In genomic region chr9:96567203-96567700, GRCh38 we compare ENCODE assay signal across 8 cellular contexts. TPM values are rescaled to one million over a fixed set of nuclear protein-coding genes. Genes with fewer than 3 reads are reported as not detected.
DNase-seq lines count a peak whose midpoint lies in the region; ATAC-seq and TF ChIP-seq lines count a peak whose summit lies in the region.

No MANE protein-coding gene starts in this region.

- peak overlapping the region; percentile 75 to 80 (median 78) for H3K27ac Mint-ChIP-seq in CD4-positive, CD25-positive, alpha-beta regulatory T cell
- H3K27ac Mint-ChIP-seq in activated T-helper 2 cell treated with anti-CD3 and anti-CD28 coated beads, Interferon-gamma antibody, Interleukin-2, Interleukin-4, amounts not matched to agents 10 μg/mL and 5 μg/mL and 100 μg/mL, durations not matched to agents 14 hours and 24 hours and 36 hours, result peak overlapping the region; percentile 71

- peaks cover 7% of the 10 kb centered on the region for H3K36me3 Mint-ChIP-seq in CD4-positive, CD25-positive, alpha-beta regulatory T cell
- H3K36me3 Mint-ChIP-seq in activated T-helper 2 cell treated with anti-CD3 and anti-CD28 coated beads, Interferon-gamma antibody, Interleukin-2, Interleukin-4, amounts not matched to agents 10 μg/mL and 5 μg/mL and 100 μg/mL, durations not matched to agents 14 hours and 24 hours and 36 hours (ENCODE audit: low read depth), result no peaks in the 10 kb centered on the region

- H3K27me3 Mint-ChIP-seq in CD4-positive, CD25-positive, alpha-beta regulatory T cell, result peaks cover 8% of the 10 kb centered on the region
- peaks cover 3% of the 10 kb centered on the region for H3K27me3 Mint-ChIP-seq in activated T-helper 2 cell treated with anti-CD3 and anti-CD28 coated beads, Interferon-gamma antibody, Interleukin-2, Interleukin-4, amounts not matched to agents 10 μg/mL and 5 μg/mL and 100 μg/mL, durations not matched to agents 14 hours and 24 hours and 36 hours (ENCODE audit: low read depth)

- TF ChIP-seq CTCF in hepatocyte (IDR thresholded peaks at IDR 0.05; ENCODE audit: poor library complexity), result no peak

- peaks cover 0 to 3% (median 0%) of the 10 kb centered on the region in 7 donors for H3K9me3 Mint-ChIP-seq in CD4-positive, CD25-positive, alpha-beta regulatory T cell
- H3K9me3 Mint-ChIP-seq in activated T-helper 2 cell treated with anti-CD3 and anti-CD28 coated beads, Interferon-gamma antibody, Interleukin-2, Interleukin-4, amounts not matched to agents 10 μg/mL and 5 μg/mL and 100 μg/mL, durations not matched to agents 14 hours and 24 hours and 36 hours, result no peaks in the 10 kb centered on the region

- no peaks in the 10 kb centered on the region for H4K20me1 ChIP-seq in hepatocyte (ENCODE audit: insufficient read depth, poor library complexity, severe bottlenecking)

- H3K4me1 ChIP-seq in CD4-positive, CD25-positive, alpha-beta regulatory T cell (ENCODE audit: control insufficient read depth, insufficient read depth, low read length, poor library complexity, severe bottlenecking), result peaks cover 25% of the 10 kb centered on the region
- peaks cover 11% of the 10 kb centered on the region for H3K4me1 ChIP-seq in hepatocyte (ENCODE audit: insufficient read depth)
- peaks cover 19% of the 10 kb centered on the region for H3K4me1 ChIP-seq in skeletal muscle satellite cell (ENCODE audit: control insufficient read depth, insufficient read depth, low read length)

- peak overlapping the region; percentile 72 to 92 (median 88) for H3K4me3 Mint-ChIP-seq in CD4-positive, CD25-positive, alpha-beta regulatory T cell
- peak overlapping the region; percentile 72 for H3K4me3 Mint-ChIP-seq in activated T-helper 2 cell treated with anti-CD3 and anti-CD28 coated beads, Interferon-gamma antibody, Interleukin-2, Interleukin-4, amounts not matched to agents 10 μg/mL and 5 μg/mL and 100 μg/mL, durations not matched to agents 14 hours and 24 hours and 36 hours (ENCODE audit: low read depth)

- peak overlapping the region; percentile 83 for H3K27ac ChIP-seq in CD4-positive, CD25-positive, alpha-beta regulatory T cell (ENCODE audit: insufficient read depth, low read length, poor library complexity, severe bottlenecking)
- peak overlapping the region; percentile 98 for H3K27ac ChIP-seq in hepatocyte

- H3K4me1 Mint-ChIP-seq in CD4-positive, CD25-positive, alpha-beta regulatory T cell, result peaks cover 18 to 30% (median 22%) of the 10 kb centered on the region in 4 donors
- H3K4me1 Mint-ChIP-seq in activated T-helper 2 cell treated with anti-CD3 and anti-CD28 coated beads, Interferon-gamma antibody, Interleukin-2, Interleukin-4, amounts not matched to agents 10 μg/mL and 5 μg/mL and 100 μg/mL, durations not matched to agents 14 hours and 24 hours and 36 hours (ENCODE audit: low read depth), result peaks cover 30% of the 10 kb centered on the region

- ATAC-seq in CD4-positive, CD25-positive, alpha-beta regulatory T cell (ENCODE audit: low read depth in 2 of 2), result peak; percentile 43 to 55
- ATAC-seq in GM19372 (IDR thresholded peaks at IDR 0.05; ENCODE audit: low read depth, unreplicated experiment) (peak; percentile 35), HG03442 (IDR thresholded peaks at IDR 0.05; ENCODE audit: unreplicated experiment) (peak; percentile 34)

- peak overlapping the region; percentile 90 for H3K9ac ChIP-seq in skeletal muscle satellite cell (ENCODE audit: low read depth, low read length)

- H3K4me2 ChIP-seq in hepatocyte (peak overlapping the region; percentile 84), skeletal muscle satellite cell (ENCODE audit: low read length) (peak overlapping the region; percentile 98)

- H3K9me3 ChIP-seq in CD4-positive, CD25-positive, alpha-beta regulatory T cell (ENCODE audit: control insufficient read depth in 2 of 2, low read length in 2 of 2), result no peaks in the 10 kb centered on the region
- H3K9me3 ChIP-seq in hepatocyte (ENCODE audit: low read depth), result no peaks in the 10 kb centered on the region
- no peaks in the 10 kb centered on the region for H3K9me3 ChIP-seq in skeletal muscle satellite cell (replicated peaks; ENCODE audit: low read length)

- intact Hi-C loops in activated T-helper 2 cell treated with anti-CD3 and anti-CD28 coated beads, Interferon-gamma antibody, Interleukin-2, Interleukin-4, amounts not matched to agents 10 μg/mL and 5 μg/mL and 100 μg/mL, durations not matched to agents 14 hours and 24 hours and 36 hours (cut with micrococcal nuclease), result loop anchor here (2.0 to 5.0 kb wide), 2 partner anchors 88 to 210 kb away; partner anchors contain the start of genes PRXL2C and ZNF510

- DNase-seq in CD4-positive, CD25-positive, alpha-beta regulatory T cell, result no peak
- DNase-seq in activated T-helper 2 cell treated with anti-CD3 and anti-CD28 coated beads, Interferon-gamma antibody, Interleukin-2, Interleukin-4, amounts not matched to agents 10 μg/mL and 5 μg/mL and 100 μg/mL, durations not matched to agents 14 hours and 24 hours and 36 hours (ENCODE audit: low spot score), result no peak
- no peak for DNase-seq in hepatocyte (ENCODE audit: low spot score)
- no peak for DNase-seq in NCI-H774 (lab: John Stamatoyannopoulos, UW)
- DNase-seq in NCI-H2107 treated with DMSO at 0.1 percent for 48 hours (lab: John Stamatoyannopoulos, UW; ENCODE audit: unreplicated experiment), result no peak

- peak overlapping the region; percentile 85 for H2AFZ ChIP-seq in hepatocyte

- H3K4me3 ChIP-seq in CD4-positive, CD25-positive, alpha-beta regulatory T cell (ENCODE audit: low read depth, low read length), result peak overlapping the region; percentile 61
- H3K4me3 ChIP-seq in hepatocyte (peak overlapping the region; percentile 56), skeletal muscle satellite cell (ENCODE audit: low read length) (peak overlapping the region; percentile 86)

- H3K9me2 ChIP-seq in hepatocyte (replicated peaks; ENCODE audit: insufficient read depth), result no peaks in the 10 kb centered on the region

- no peaks in the 10 kb centered on the region for H3K27me3 ChIP-seq in CD4-positive, CD25-positive, alpha-beta regulatory T cell (ENCODE audit: control insufficient read depth, insufficient read depth, low read length)
- H3K27me3 ChIP-seq in hepatocyte (no peaks in the 10 kb centered on the region), skeletal muscle satellite cell (ENCODE audit: control insufficient read depth, insufficient read depth, low read length) (no peaks in the 10 kb centered on the region)

- WGBS in hepatocyte (ENCODE audit: low lambda C conversion rate, missing lambda C conversion rate), result 7% methylated on average over 18 of the region's 20 CpGs

- peaks cover 3% of the 10 kb centered on the region for H3K36me3 ChIP-seq in CD4-positive, CD25-positive, alpha-beta regulatory T cell (ENCODE audit: control insufficient read depth, insufficient read depth, low read length)
- no peaks in the 10 kb centered on the region for H3K36me3 ChIP-seq in hepatocyte (replicated peaks; ENCODE audit: insufficient read depth, low read depth)
- no peaks in the 10 kb centered on the region for H3K36me3 ChIP-seq in skeletal muscle satellite cell (ENCODE audit: insufficient read depth, low read length)

- peaks cover 56% of the 10 kb centered on the region for H3K79me2 ChIP-seq in hepatocyte

RNA-seq across cellular contexts. Expression of gene CDC14B, which starts 52.4 kb away (rescaled TPM):
- 7.1 TPM for total RNA-seq in CD4-positive, CD25-positive, alpha-beta regulatory T cell
- 10 to 100 TPM in 2 of 4 donors, 1 to 10 TPM in 2; 7.4 to 17.7 (median 10.1) TPM for polyA plus RNA-seq in CD4-positive, CD25-positive, alpha-beta regulatory T cell
- total RNA-seq in activated T-helper 2 cell treated with anti-CD3 and anti-CD28 coated beads, Interferon-gamma antibody, Interleukin-2, Interleukin-4, amounts not matched to agents 10 μg/mL and 5 μg/mL and 100 μg/mL, durations not matched to agents 14 hours and 24 hours and 36 hours, result 6.5 and 6.9 TPM in 2 replicates
- 26.2 and 33.4 TPM in 2 replicates for total RNA-seq in hepatocyte
- 11.4 and 15.1 TPM in 2 replicates for polyA plus RNA-seq in hepatocyte
- 13.5 and 14.2 TPM in 2 replicates for total RNA-seq in skeletal muscle satellite cell (2012; rRNA removed)
